9 cellular contexts compared by ENCODE assay signal in the genomic region with DNA sequence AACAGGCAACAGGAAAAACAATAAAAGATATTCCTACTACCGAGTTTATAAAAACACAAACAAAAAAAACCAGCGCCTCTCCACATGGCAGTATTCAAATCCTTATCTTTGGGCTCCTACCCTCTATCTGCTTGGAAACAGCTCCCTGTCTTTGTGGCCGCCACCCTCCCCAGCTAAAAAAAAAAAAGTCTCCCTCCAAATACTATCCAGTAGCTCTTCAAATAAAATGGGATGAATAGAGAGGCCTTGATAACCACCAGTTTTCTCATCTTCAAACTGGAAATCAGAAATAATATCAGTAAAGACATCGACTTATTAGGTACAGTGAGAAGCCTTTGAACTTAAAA.
DNase-seq lines count a peak whose midpoint lies in the region; ATAC-seq and TF ChIP-seq lines count a peak whose summit lies in the region.
"Had no signal": no experiment of that assay in that cellular context is flagged by ENCODE, and none has a peak within 500 bp of the region (broad histone marks: within the 10 kb centered on the region; RNA-seq: fewer than 3 reads in every experiment).

No MANE protein-coding gene starts in this region.

- no peaks in the 10 kb centered on the region for H3K79me2 ChIP-seq in KMS-11 (ENCODE audit: insufficient read depth, low read depth)

- no peaks in the 10 kb centered on the region for H3K9me3 ChIP-seq in adrenal gland (replicated peaks in 1 of 3)

- H3K4me3 ChIP-seq in KMS-11 (IDR thresholded peaks at IDR 0.05; ENCODE audit: insufficient read depth, low read depth, low read length): no peak overlapping the region
- H3K4me3 ChIP-seq in adrenal gland: peak overlapping the region in 1 of 4 donors; percentile 46

- no peak for DNase-seq in adrenal gland
- DNase-seq in memory B cell (ENCODE audit: low spot score in 2 of 2): no peak
- no peak for DNase-seq in substantia nigra (lab: John Stamatoyannopoulos, UW)
- no peak for DNase-seq in midbrain (lab: John Stamatoyannopoulos, UW)
- DNase-seq in activated naive CD4-positive, alpha-beta T cell treated with anti-CD3 and anti-CD28 coated beads for 36 hours: no peak
- DNase-seq in endothelial cell (ENCODE audit: low spot score): no peak

- H3K36me3 Mint-ChIP-seq in memory B cell: peaks cover 2% of the 10 kb centered on the region
- H3K36me3 Mint-ChIP-seq in activated naive CD4-positive, alpha-beta T cell treated with anti-CD3 and anti-CD28 coated beads for 36 hours (ENCODE audit: low read depth): no peaks in the 10 kb centered on the region
- peaks cover 31% of the 10 kb centered on the region for H3K36me3 Mint-ChIP-seq in endothelial cell (ENCODE audit: low read depth, unreplicated experiment)

- CTCF ChIA-PET in activated naive CD4-positive, alpha-beta T cell treated with anti-CD3 and anti-CD28 coated beads for 36 hours (lab: Charles Lee): interaction anchor here (0.6 to 1.2 kb wide), 2 partner anchors 94 to 796 kb away, joined by 3 to 4 read pairs; no protein-coding TSS in a partner anchor

- H3K4me2 ChIP-seq in KMS-11: no peak overlapping the region

- H3K4me3 Mint-ChIP-seq in memory B cell (no peak overlapping the region), endothelial cell (ENCODE audit: unreplicated experiment) (no peak overlapping the region)
- no peak overlapping the region for H3K4me3 Mint-ChIP-seq in activated naive CD4-positive, alpha-beta T cell treated with anti-CD3 and anti-CD28 coated beads for 36 hours

- peak overlapping the region; percentile 91 for H3K27ac Mint-ChIP-seq in memory B cell
- no peak overlapping the region for H3K27ac Mint-ChIP-seq in activated naive CD4-positive, alpha-beta T cell treated with anti-CD3 and anti-CD28 coated beads for 36 hours
- no peak overlapping the region for H3K27ac Mint-ChIP-seq in endothelial cell (ENCODE audit: unreplicated experiment)

- H3K36me3 ChIP-seq in KMS-11 (ENCODE audit: insufficient read depth) (no peaks in the 10 kb centered on the region), adrenal gland (replicated peaks in 1 of 2) (no peaks in the 10 kb centered on the region)

- H2AFZ ChIP-seq in KMS-11 (ENCODE audit: low read depth): no peak overlapping the region

- no peak for TF ChIP-seq POLR2A in adrenal gland (IDR thresholded peaks at IDR 0.05)

- H3K27me3 ChIP-seq in KMS-11 (ENCODE audit: insufficient read depth, low read depth): no peaks in the 10 kb centered on the region
- H3K27me3 ChIP-seq in adrenal gland: no peaks in the 10 kb centered on the region

- H3K4me1 ChIP-seq in KMS-11 (ENCODE audit: low read depth, poor library complexity, severe bottlenecking) (peaks cover 20% of the 10 kb centered on the region), adrenal gland (replicated peaks in 1 of 2) (peaks cover 22 to 29% of the 10 kb centered on the region in 2 donors)

- H3K9me3 Mint-ChIP-seq in memory B cell: no peaks in the 10 kb centered on the region
- no peaks in the 10 kb centered on the region for H3K9me3 Mint-ChIP-seq in activated naive CD4-positive, alpha-beta T cell treated with anti-CD3 and anti-CD28 coated beads for 36 hours
- H3K9me3 Mint-ChIP-seq in endothelial cell (ENCODE audit: unreplicated experiment): no peaks in the 10 kb centered on the region

- H3K9ac ChIP-seq in KMS-11: no peak overlapping the region

- peaks cover 4% of the 10 kb centered on the region for H3K27me3 Mint-ChIP-seq in memory B cell
- H3K27me3 Mint-ChIP-seq in activated naive CD4-positive, alpha-beta T cell treated with anti-CD3 and anti-CD28 coated beads for 36 hours (ENCODE audit: low read depth): no peaks in the 10 kb centered on the region
- H3K27me3 Mint-ChIP-seq in endothelial cell (ENCODE audit: unreplicated experiment): peaks cover 20% of the 10 kb centered on the region

- intact Hi-C loops in adrenal gland (cut with DNase I): no loop called here
- intact Hi-C loops in activated naive CD4-positive, alpha-beta T cell treated with anti-CD3 and anti-CD28 coated beads for 36 hours (cut with micrococcal nuclease): loop anchor here (2.0 to 5.0 kb wide), 3 partner anchors 100 to 238 kb away; a partner anchor contains a TSS

- no peak for TF ChIP-seq CTCF in KMS-11 (conservative IDR thresholded peaks at IDR 0.05; ENCODE audit: low read depth, low read length)
- no peak for TF ChIP-seq CTCF in adrenal gland (IDR thresholded peaks at IDR 0.05)
- TF ChIP-seq CTCF in endothelial cell (IDR thresholded peaks at IDR 0.05; ENCODE audit: unreplicated experiment): no peak

- H3K4me1 Mint-ChIP-seq in memory B cell (peaks cover 42% of the 10 kb centered on the region), endothelial cell (ENCODE audit: unreplicated experiment) (peaks cover 81% of the 10 kb centered on the region)
- H3K4me1 Mint-ChIP-seq in activated naive CD4-positive, alpha-beta T cell treated with anti-CD3 and anti-CD28 coated beads for 36 hours (ENCODE audit: low read depth): peaks cover 25% of the 10 kb centered on the region

- ATAC-seq in memory B cell (ENCODE audit: low read depth) (no peak), HG03039 (IDR thresholded peaks at IDR 0.05; ENCODE audit: unreplicated experiment) (no peak)
- ATAC-seq: HCT116 had no signal

- H3K27ac ChIP-seq in KMS-11: 0 out of 2 replicates have a peak overlapping the region, but pooled peaks have one; percentile 45
- peak overlapping the region; percentile 86 to 95 (median 89) for H3K27ac ChIP-seq in adrenal gland
- H3K27ac ChIP-seq in substantia nigra (ENCODE audit: low read depth, low read length, poor library complexity, severe bottlenecking): peak overlapping the region; percentile 98

- H4K20me1 ChIP-seq in KMS-11 (ENCODE audit: insufficient read depth): no peaks in the 10 kb centered on the region

- 37 to 52% (median 40%) methylated on average over 4 of the region's 4 CpGs for WGBS in adrenal gland, 4 donors

Comparison
In these comparisons a context has a peak if more than half of its experiments do, and no peak if none do; other contexts are left out.
1. H3K27ac ChIP-seq: peak in every context shown above with its lines; median percentile 98 in substantia nigra; 89 in adrenal gland; 45 in KMS-11.